In the genomic region with DNA sequence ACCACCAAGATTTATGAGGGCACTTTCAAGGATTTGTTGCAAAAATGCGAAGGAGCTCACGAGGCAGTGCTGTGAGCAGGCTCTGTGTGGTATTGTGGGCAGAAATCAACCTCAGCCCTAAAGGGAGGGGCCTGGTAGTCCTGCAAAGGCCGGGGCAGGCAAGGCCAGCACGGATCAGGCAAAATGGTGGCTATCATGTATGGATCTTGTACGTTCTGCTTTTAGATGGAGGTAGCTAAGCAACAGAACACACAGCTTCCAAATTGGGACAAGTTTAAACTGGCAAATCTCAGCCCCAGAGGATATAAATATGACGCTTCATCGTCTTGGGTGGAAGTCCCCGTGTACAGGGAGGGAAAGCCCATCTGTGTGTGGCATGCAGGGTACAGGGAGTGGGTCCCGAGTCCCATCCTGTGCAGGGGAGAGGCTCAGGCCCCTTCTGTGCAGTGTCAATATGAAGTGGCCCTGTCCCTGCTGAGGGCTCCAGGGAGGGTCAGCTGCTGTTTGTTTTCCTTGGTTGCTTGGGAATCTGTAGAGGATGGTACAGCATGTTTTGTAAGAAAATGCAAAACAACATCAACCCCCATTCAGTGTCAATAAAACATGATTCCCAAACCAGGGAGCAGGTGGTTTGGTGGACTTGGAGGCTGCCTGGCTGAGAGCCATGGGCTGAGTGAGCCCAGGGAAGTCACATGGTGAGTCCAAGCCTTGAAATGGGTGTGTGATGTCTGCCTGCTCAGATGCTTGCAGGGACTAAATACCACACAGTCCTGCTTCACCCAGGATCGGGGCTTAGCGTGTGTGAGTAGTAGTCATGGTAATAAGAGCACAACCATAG, we compare ENCODE assay signal across 11 cellular contexts.
DNase-seq lines count a peak whose midpoint lies in the region; TF ChIP-seq lines count a peak whose summit lies in the region.
"Had no signal": no experiment of that assay in that cellular context is flagged by ENCODE, and none has a peak within 500 bp of the region (broad histone marks: within the 10 kb centered on the region; RNA-seq: fewer than 3 reads in every experiment).

No MANE protein-coding gene starts in this region.

- TF ChIP-seq CTCF in HFFc6 (IDR thresholded peaks at IDR 0.05) = no peak

- DNase-seq in H7 = peak; percentile 18
- peak; percentile 94 for DNase-seq in NCI-H748 (lab: John Stamatoyannopoulos, UW; ENCODE audit: unreplicated experiment)
- peak in 37 of 42 donors; percentile 31 to 80 (median 63) for DNase-seq in head of caudate nucleus
- peak; percentile 13 for DNase-seq in renal cortical epithelial cell (ENCODE audit: low read depth)
- no peak for DNase-seq in effector CD8-positive, alpha-beta T cell (lab: John Stamatoyannopoulos, UW)
- no peak for DNase-seq in T-helper 2 cell
- no peak for DNase-seq in HFFc6
- no peak for DNase-seq in activated CD4-positive, alpha-beta T cell treated with anti-CD3 and anti-CD28 coated beads for 4 hours
- DNase-seq: DND-41, T-helper 17 cell had no signal

- no peaks in the 10 kb centered on the region for H3K36me3 Mint-ChIP-seq in HFFc6 (ENCODE audit: low read depth)

- intact Hi-C loops in head of caudate nucleus (cut with DNase I) = no loop called here

- peaks cover 49% of the 10 kb centered on the region for H3K9me3 Mint-ChIP-seq in HFFc6
- H3K9me3 Mint-ChIP-seq: nephron had no signal

- no peak overlapping the region for H3K4me3 ChIP-seq in H7 (ENCODE audit: insufficient read depth, low read depth, low read length)

- H3K4me1 Mint-ChIP-seq in HFFc6 (ENCODE audit: low read depth) = no peaks in the 10 kb centered on the region
- H3K4me1 Mint-ChIP-seq: T-helper 17 cell had no signal

- H3K36me3 ChIP-seq in H7 (replicated peaks; ENCODE audit: control insufficient read depth, insufficient read depth, low read length) = no peaks in the 10 kb centered on the region

- no peak overlapping the region for H3K27ac Mint-ChIP-seq in HFFc6
- H3K27ac Mint-ChIP-seq: T-helper 17 cell had no signal

- H3K4me3 Mint-ChIP-seq in HFFc6 = no peak overlapping the region
- H3K4me3 Mint-ChIP-seq: T-helper 17 cell had no signal

- H3K27me3 ChIP-seq in H7 (ENCODE audit: control insufficient read depth, insufficient read depth, low read length) = no peaks in the 10 kb centered on the region

- no peaks in the 10 kb centered on the region for H3K27me3 Mint-ChIP-seq in HFFc6 (ENCODE audit: insufficient read depth)

Comparison
In these comparisons a context has a peak if more than half of its experiments do, and no peak if none do; other contexts are left out.
1. DNase-seq: peak in H7 (single experiment), NCI-H748 (single experiment), head of caudate nucleus (37 of 42) and renal cortical epithelial cell (single experiment); none in effector CD8-positive, alpha-beta T cell (single experiment), T-helper 2 cell (0 of 5), HFFc6 (single experiment) and activated CD4-positive, alpha-beta T cell treated with anti-CD3 and anti-CD28 coated beads for 4 hours (0 of 2).